In genomic region chr11:9803685-9804413, GRCh38 we compare ENCODE assay signal across 14 cellular contexts.
DNase-seq lines count a peak whose midpoint lies in the region; FAIRE-seq and TF ChIP-seq lines count a peak whose summit lies in the region.
"Had no signal": no experiment of that assay in that cellular context is flagged by ENCODE, and none has a peak within 500 bp of the region (broad histone marks: within the 10 kb centered on the region; RNA-seq: fewer than 3 reads in every experiment).

No MANE protein-coding gene starts in this region.

- peak; percentile 63 for FAIRE-seq in TTC549 (lab: Jason Lieb, UNC)
- no peak for FAIRE-seq in kidney (lab: Jason Lieb, UNC)

- H3K9ac ChIP-seq in kidney (ENCODE audit: low read length in 2 of 2): no peak overlapping the region

- TF ChIP-seq CTCF in AG10803 (conservative IDR thresholded peaks at IDR 0.05; ENCODE audit: low read length): no peak
- no peak for TF ChIP-seq CTCF in fibroblast of pulmonary artery (IDR thresholded peaks at IDR 0.05; ENCODE audit: low read length, missing control alignments)
- no peak for TF ChIP-seq CTCF in osteoblast (IDR thresholded peaks at IDR 0.05; ENCODE audit: extremely low read depth, low read depth, low read length)
- TF ChIP-seq CTCF in kidney (IDR thresholded peaks at IDR 0.05; ENCODE audit: borderline replicate concordance, extremely low read depth, insufficient read depth): no peak
- no peak for TF ChIP-seq CTCF in GM10266 (IDR thresholded peaks at IDR 0.05; ENCODE audit: control insufficient read depth, insufficient read depth, low read depth, missing control alignments)

- peaks cover 18% of the 10 kb centered on the region for H3K36me3 ChIP-seq in osteoblast (ENCODE audit: insufficient read depth, low read length)
- peaks cover 4 to 11% of the 10 kb centered on the region in 2 donors for H3K36me3 ChIP-seq in kidney (ENCODE audit: control insufficient read depth in 1 of 2, insufficient read depth in 2 of 2, low read length in 2 of 2)

- H3K9me3 ChIP-seq in osteoblast (ENCODE audit: low read depth, low read length) (no peaks in the 10 kb centered on the region), kidney (ENCODE audit: control insufficient read depth in 1 of 2, low read length in 2 of 2) (no peaks in the 10 kb centered on the region)
- H3K9me3 ChIP-seq: adrenal gland had no signal

- H3K4me1 ChIP-seq in osteoblast (ENCODE audit: insufficient read depth, low read length): peaks cover 49% of the 10 kb centered on the region
- no peaks in the 10 kb centered on the region for H3K4me1 ChIP-seq in kidney (ENCODE audit: control insufficient read depth in 1 of 2, insufficient read depth in 1 of 2, low read depth in 1 of 2, low read length in 2 of 2)

- no peak overlapping the region for H3K4me2 ChIP-seq in osteoblast (ENCODE audit: insufficient read depth, low read length)

- H3K27ac ChIP-seq in osteoblast (ENCODE audit: low read depth, low read length) (peak overlapping the region; percentile 90), kidney (ENCODE audit: low read depth in 2 of 2, low read length in 2 of 2) (peak overlapping the region in 1 of 2 donors; percentile 8)

- intact Hi-C loops in kidney (cut with DNase I): no loop called here

- H3K4me3 ChIP-seq in AG10803 (ENCODE audit: low read length) (no peak overlapping the region), fibroblast of pulmonary artery (replicated peaks; ENCODE audit: low read depth, low read length) (no peak overlapping the region), osteoblast (ENCODE audit: insufficient read depth, low read length) (no peak overlapping the region), kidney (ENCODE audit: low read length in 2 of 2) (no peak overlapping the region)
- H3K4me3 ChIP-seq: adrenal gland had no signal

- H2AFZ ChIP-seq in osteoblast (ENCODE audit: low read length): no peak overlapping the region

- DNase-seq in AG10803 (ENCODE audit: low read depth): peak; percentile 39
- peak; percentile 11 for DNase-seq in fibroblast of pulmonary artery (ENCODE audit: low read depth)
- DNase-seq in osteoblast (ENCODE audit: insufficient read length, low spot score, missing footprints): no peak
- no peak for DNase-seq in kidney
- no peak for DNase-seq in GM10266 (ENCODE audit: extremely low spot score)
- no peak for DNase-seq in NCI-H510A treated with DMSO at 0.1 percent for 48 hours (lab: John Stamatoyannopoulos, UW)
- no peak for DNase-seq in NCI-H526 (lab: John Stamatoyannopoulos, UW)
- DNase-seq: activated CD8-positive, alpha-beta memory T cell treated with anti-CD3 and anti-CD28 coated beads, Interleukin-2, amount 50 U/mL, for 4 hours; adrenal gland; AML-193; DND-41; naive thymus-derived CD8-positive, alpha-beta T cell; NCI-H2107 had no signal

- no peaks in the 10 kb centered on the region for H3K79me2 ChIP-seq in osteoblast (ENCODE audit: insufficient read depth, low read length)

- no peaks in the 10 kb centered on the region for H4K20me1 ChIP-seq in osteoblast (ENCODE audit: insufficient read depth, low read length)

- H3K27me3 ChIP-seq in osteoblast (ENCODE audit: insufficient read depth, low read length): no peaks in the 10 kb centered on the region
- H3K27me3 ChIP-seq: adrenal gland had no signal

Comparison
In these comparisons a context has a peak if more than half of its experiments do, and no peak if none do; other contexts are left out.
1. DNase-seq: peak in AG10803 (single experiment) and fibroblast of pulmonary artery (single experiment); none in osteoblast (single experiment), kidney (single experiment), GM10266 (single experiment), NCI-H510A treated with DMSO at 0.1 percent for 48 hours (single experiment) and NCI-H526 (0 of 2).